Comparison of ENCODE assay signal across 12 cellular contexts in the genomic region with DNA sequence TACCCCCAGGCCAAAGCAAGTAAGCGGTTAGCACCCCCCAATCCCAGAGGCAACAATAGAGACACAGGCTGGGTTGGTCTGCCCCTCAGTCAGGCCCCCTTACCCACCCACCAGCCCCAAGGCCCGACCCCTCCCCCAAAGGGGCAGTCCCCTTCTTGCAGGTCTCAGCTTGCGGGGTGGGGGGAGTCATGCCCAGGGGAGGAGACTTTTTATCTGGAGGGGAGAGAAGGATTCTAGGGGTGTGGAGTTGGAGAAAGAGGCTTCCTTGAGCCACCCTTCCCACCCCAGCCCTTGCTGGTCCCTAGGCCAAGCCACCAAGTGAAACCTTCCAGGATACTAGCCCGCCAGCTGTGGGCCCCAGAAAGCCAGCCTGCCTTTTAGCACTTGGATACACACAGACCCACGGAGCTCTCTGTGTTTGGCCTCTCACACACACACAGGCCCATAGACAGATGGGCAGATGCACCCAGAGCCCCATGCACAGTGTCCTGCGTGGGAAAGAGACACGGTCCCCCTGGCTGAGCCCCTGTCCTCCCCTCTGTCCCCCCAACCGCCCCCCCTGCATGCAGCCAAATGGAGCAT. TPM values are rescaled to one million over a fixed set of nuclear protein-coding genes. Genes with fewer than 3 reads are reported as not detected.
DNase-seq lines count a peak whose midpoint lies in the region; ATAC-seq and TF ChIP-seq lines count a peak whose summit lies in the region.
"Had no signal": no experiment of that assay in that cellular context is flagged by ENCODE, and none has a peak within 500 bp of the region (broad histone marks: within the 10 kb centered on the region; RNA-seq: fewer than 3 reads in every experiment).

No MANE protein-coding gene starts in this region.

- peaks cover 5% of the 10 kb centered on the region for H3K4me1 Mint-ChIP-seq in activated CD8-positive, alpha-beta T cell treated with anti-CD3 and anti-CD28 coated beads for 36 hours (ENCODE audit: low read depth)
- peaks cover 4% of the 10 kb centered on the region for H3K4me1 Mint-ChIP-seq in activated CD8-positive, alpha-beta T cell treated with anti-CD3 and anti-CD28 coated beads, Interleukin-2, amount 10 ng/mL, durations not matched to agents 7 days and 5 days (ENCODE audit: low read depth)

- H3K4me2 ChIP-seq in skeletal muscle satellite cell (ENCODE audit: low read length): peak overlapping the region; percentile 85

- DNase-seq in activated CD8-positive, alpha-beta T cell treated with anti-CD3 and anti-CD28 coated beads for 36 hours: no peak
- DNase-seq in activated CD8-positive, alpha-beta T cell treated with anti-CD3 and anti-CD28 coated beads, Interleukin-2, amount 10 ng/mL, durations not matched to agents 7 days and 5 days: no peak
- DNase-seq in SK-N-MC (ENCODE audit: low read depth, low spot score) (peak; percentile 61), NAMALWA (ENCODE audit: low spot score) (no peak), hepatic stellate cell (ENCODE audit: low spot score) (no peak)
- DNase-seq: CD4-positive, CD25-positive, alpha-beta regulatory T cell; NCI-H446 had no signal

- CTCF ChIA-PET in activated CD8-positive, alpha-beta T cell treated with anti-CD3 and anti-CD28 coated beads for 36 hours (lab: Charles Lee): no interaction called here
- CTCF ChIA-PET in activated CD8-positive, alpha-beta T cell treated with anti-CD3 and anti-CD28 coated beads, Interleukin-2, amount 10 ng/mL, durations not matched to agents 7 days and 5 days (lab: Charles Lee): interaction anchor here (1.6 to 3.8 kb wide), 2 partner anchors 19 to 233 kb away, joined by 3 to 33 read pairs; no protein-coding TSS in a partner anchor

- peaks cover 55% of the 10 kb centered on the region for H3K27me3 Mint-ChIP-seq in activated CD8-positive, alpha-beta T cell treated with anti-CD3 and anti-CD28 coated beads for 36 hours
- H3K27me3 Mint-ChIP-seq in activated CD8-positive, alpha-beta T cell treated with anti-CD3 and anti-CD28 coated beads, Interleukin-2, amount 10 ng/mL, durations not matched to agents 7 days and 5 days (ENCODE audit: low read depth): peaks cover 64% of the 10 kb centered on the region

- no peaks in the 10 kb centered on the region for H3K9me3 Mint-ChIP-seq in activated CD8-positive, alpha-beta T cell treated with anti-CD3 and anti-CD28 coated beads for 36 hours
- no peaks in the 10 kb centered on the region for H3K9me3 Mint-ChIP-seq in activated CD8-positive, alpha-beta T cell treated with anti-CD3 and anti-CD28 coated beads, Interleukin-2, amount 10 ng/mL, durations not matched to agents 7 days and 5 days (ENCODE audit: insufficient read depth)

- H3K27ac Mint-ChIP-seq in activated CD8-positive, alpha-beta T cell treated with anti-CD3 and anti-CD28 coated beads for 36 hours: no peak overlapping the region
- H3K27ac Mint-ChIP-seq in activated CD8-positive, alpha-beta T cell treated with anti-CD3 and anti-CD28 coated beads, Interleukin-2, amount 10 ng/mL, durations not matched to agents 7 days and 5 days: no peak overlapping the region
- H3K27ac Mint-ChIP-seq: CD4-positive, CD25-positive, alpha-beta regulatory T cell had no signal

- H3K27ac ChIP-seq in SK-N-MC (no peak overlapping the region; the same call in 1 of the 2 replicates), iPS-18a (ENCODE audit: low read length) (no peak overlapping the region)
- H3K27ac ChIP-seq: testis had no signal

- intact Hi-C loops in activated CD8-positive, alpha-beta T cell treated with anti-CD3 and anti-CD28 coated beads for 36 hours (cut with micrococcal nuclease): no loop called here

- H3K9me3 ChIP-seq in SK-N-MC (ENCODE audit: low read depth, low read length): no peaks in the 10 kb centered on the region
- no peaks in the 10 kb centered on the region for H3K9me3 ChIP-seq in iPS-18a (ENCODE audit: control insufficient read depth, low read depth, low read length)
- H3K9me3 ChIP-seq in skeletal muscle satellite cell (replicated peaks; ENCODE audit: low read length): no peaks in the 10 kb centered on the region
- H3K9me3 ChIP-seq: testis had no signal

- no peaks in the 10 kb centered on the region for H3K36me3 ChIP-seq in SK-N-MC (ENCODE audit: insufficient read depth, low read length)
- H3K36me3 ChIP-seq in iPS-18a (ENCODE audit: control insufficient read depth, low read depth, low read length): no peaks in the 10 kb centered on the region
- H3K36me3 ChIP-seq in skeletal muscle satellite cell (ENCODE audit: insufficient read depth, low read length): no peaks in the 10 kb centered on the region

- H3K27me3 ChIP-seq in iPS-18a (ENCODE audit: control insufficient read depth, insufficient read depth, low read length) (peaks cover 25% of the 10 kb centered on the region), skeletal muscle satellite cell (ENCODE audit: control insufficient read depth, insufficient read depth, low read length) (peaks cover 35% of the 10 kb centered on the region)
- H3K27me3 ChIP-seq: testis had no signal

- ATAC-seq in activated CD8-positive, alpha-beta T cell treated with anti-CD3 and anti-CD28 coated beads for 36 hours: no peak
- ATAC-seq in activated CD8-positive, alpha-beta T cell treated with anti-CD3 and anti-CD28 coated beads, Interleukin-2, amount 10 ng/mL, durations not matched to agents 7 days and 5 days: no peak
- ATAC-seq in GM18861 (IDR thresholded peaks at IDR 0.05; ENCODE audit: unreplicated experiment): no peak

- H3K4me1 ChIP-seq in iPS-18a (ENCODE audit: control insufficient read depth, low read depth, low read length) (peaks cover 4% of the 10 kb centered on the region), skeletal muscle satellite cell (ENCODE audit: control insufficient read depth, insufficient read depth, low read length) (peaks cover 9% of the 10 kb centered on the region)

- peak overlapping the region; percentile 51 for H3K4me3 Mint-ChIP-seq in activated CD8-positive, alpha-beta T cell treated with anti-CD3 and anti-CD28 coated beads for 36 hours
- no peak overlapping the region for H3K4me3 Mint-ChIP-seq in activated CD8-positive, alpha-beta T cell treated with anti-CD3 and anti-CD28 coated beads, Interleukin-2, amount 10 ng/mL, durations not matched to agents 7 days and 5 days

- H3K4me3 ChIP-seq in SK-N-MC (peak overlapping the region; percentile 82), iPS-18a (ENCODE audit: low read length) (peak overlapping the region; percentile 66), skeletal muscle satellite cell (ENCODE audit: low read length) (no peak overlapping the region)
- H3K4me3 ChIP-seq: lung had no signal

- POLR2A ChIA-PET in activated CD8-positive, alpha-beta T cell treated with anti-CD3 and anti-CD28 coated beads for 36 hours (lab: Charles Lee): interaction anchor here (1.0 kb wide), 1 partner anchor 12 kb away, joined by 3 read pairs; no protein-coding TSS in a partner anchor
- POLR2A ChIA-PET in activated CD8-positive, alpha-beta T cell treated with anti-CD3 and anti-CD28 coated beads, Interleukin-2, amount 10 ng/mL, durations not matched to agents 7 days and 5 days (lab: Charles Lee): interaction anchor here (0.6 kb wide), 1 partner anchor 101 kb away, joined by 3 read pairs; no protein-coding TSS in a partner anchor

- no peak for TF ChIP-seq CTCF in activated CD8-positive, alpha-beta T cell treated with anti-CD3 and anti-CD28 coated beads for 36 hours (IDR thresholded peaks at IDR 0.05)

- no peaks in the 10 kb centered on the region for H3K36me3 Mint-ChIP-seq in activated CD8-positive, alpha-beta T cell treated with anti-CD3 and anti-CD28 coated beads for 36 hours (ENCODE audit: low read depth)
- H3K36me3 Mint-ChIP-seq in activated CD8-positive, alpha-beta T cell treated with anti-CD3 and anti-CD28 coated beads, Interleukin-2, amount 10 ng/mL, durations not matched to agents 7 days and 5 days (ENCODE audit: low read depth): no peaks in the 10 kb centered on the region
- H3K36me3 Mint-ChIP-seq: CD4-positive, CD25-positive, alpha-beta regulatory T cell had no signal

- no peak overlapping the region for H3K9ac ChIP-seq in SK-N-MC (ENCODE audit: insufficient read length)
- peak overlapping the region; percentile 35 for H3K9ac ChIP-seq in iPS-18a (ENCODE audit: low read length)
- H3K9ac ChIP-seq in skeletal muscle satellite cell (ENCODE audit: low read depth, low read length): no peak overlapping the region

RNA-seq across cellular contexts. Expression of a gene that starts 7.1 kb away (rescaled TPM):
- total RNA-seq in activated CD8-positive, alpha-beta T cell treated with anti-CD3 and anti-CD28 coated beads for 36 hours: 1 to 10 TPM; 1.3 to 1.9 TPM
- total RNA-seq in activated CD8-positive, alpha-beta T cell treated with anti-CD3 and anti-CD28 coated beads, Interleukin-2, amount 10 ng/mL, durations not matched to agents 7 days and 5 days: not detected
- total RNA-seq in skeletal muscle satellite cell (2012; rRNA removed): 10.9 and 15.7 TPM in 2 replicates
- total RNA-seq: CD4-positive, CD25-positive, alpha-beta regulatory T cell had no signal

RNA-seq across cellular contexts. Expression of a gene that starts 7.8 kb away (rescaled TPM):
- under 1 TPM; 0.49 to 0.61 TPM for total RNA-seq in activated CD8-positive, alpha-beta T cell treated with anti-CD3 and anti-CD28 coated beads for 36 hours
- not detected for total RNA-seq in activated CD8-positive, alpha-beta T cell treated with anti-CD3 and anti-CD28 coated beads, Interleukin-2, amount 10 ng/mL, durations not matched to agents 7 days and 5 days
- not detected in 2 replicates for total RNA-seq in skeletal muscle satellite cell (2012; rRNA removed)
- total RNA-seq: CD4-positive, CD25-positive, alpha-beta regulatory T cell had no signal

RNA-seq across cellular contexts. Expression of a gene that starts 23.4 kb away (rescaled TPM):
- total RNA-seq in activated CD8-positive, alpha-beta T cell treated with anti-CD3 and anti-CD28 coated beads for 36 hours: not detected
- not detected for total RNA-seq in activated CD8-positive, alpha-beta T cell treated with anti-CD3 and anti-CD28 coated beads, Interleukin-2, amount 10 ng/mL, durations not matched to agents 7 days and 5 days
- 1.0 and 3.1 TPM in 2 replicates for total RNA-seq in skeletal muscle satellite cell (2012; rRNA removed)
- total RNA-seq: CD4-positive, CD25-positive, alpha-beta regulatory T cell had no signal
